ENCODE assay signal across 2 cellular contexts in the genomic region with DNA sequence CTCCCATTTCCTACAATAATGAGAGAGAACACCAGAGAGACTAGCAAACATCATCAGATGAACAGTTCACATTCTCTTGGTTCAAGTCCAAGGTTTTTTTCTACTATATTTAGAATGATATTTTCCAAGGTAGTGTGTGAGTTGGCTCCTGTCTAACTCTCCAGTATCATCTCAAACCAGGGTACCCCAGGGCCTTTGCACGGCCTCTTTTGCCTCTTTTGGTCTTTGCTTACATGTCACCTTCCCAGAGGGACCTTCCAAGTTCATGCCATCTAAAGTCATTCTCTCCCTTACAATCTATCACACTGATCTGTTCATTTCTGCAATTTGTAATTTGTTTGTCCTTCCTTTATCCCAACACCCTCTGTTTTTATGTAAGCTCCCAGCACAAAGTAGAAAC.
TF ChIP-seq lines count a peak whose summit lies in the region.

No MANE protein-coding gene starts in this region.

TF ChIP-seq in HCT116, 20 proteins besides CTCF, POLR2A, EP300 and RAD21:
- TF ChIP-seq POLR2AphosphoS5 (IDR thresholded peaks at IDR 0.05; ENCODE audit: low read depth, low read length) (no peak), ZNF274 (IDR thresholded peaks at IDR 0.05; ENCODE audit: low read depth, low read length) (no peak), SRF (IDR thresholded peaks at IDR 0.05; ENCODE audit: low read depth) (no peak), TCF7L2 (IDR thresholded peaks at IDR 0.05; ENCODE audit: borderline replicate concordance, extremely low read depth, insufficient read depth, insufficient read length) (no peak), SIN3A (IDR thresholded peaks at IDR 0.05; ENCODE audit: low read depth) (no peak), EZH2 (IDR thresholded peaks at IDR 0.05) (no peak), EZH2phosphoT487 (IDR thresholded peaks at IDR 0.05; ENCODE audit: borderline replicate concordance) (no peak), SP1 (IDR thresholded peaks at IDR 0.05; ENCODE audit: low read depth) (no peak), EGR1 (IDR thresholded peaks at IDR 0.05; ENCODE audit: low read depth) (no peak), ELF1 (IDR thresholded peaks at IDR 0.05; ENCODE audit: borderline replicate concordance, low read depth) (no peak), JUND (IDR thresholded peaks at IDR 0.05) (no peak), FOSL1 (IDR thresholded peaks at IDR 0.05; ENCODE audit: low read depth) (no peak), YY1 (IDR thresholded peaks at IDR 0.05; ENCODE audit: extremely low read depth, insufficient replicate concordance, low read depth, low read length) (no peak), ZFX (IDR thresholded peaks at IDR 0.05) (no peak)
- TF ChIP-seq, protein P1, sequence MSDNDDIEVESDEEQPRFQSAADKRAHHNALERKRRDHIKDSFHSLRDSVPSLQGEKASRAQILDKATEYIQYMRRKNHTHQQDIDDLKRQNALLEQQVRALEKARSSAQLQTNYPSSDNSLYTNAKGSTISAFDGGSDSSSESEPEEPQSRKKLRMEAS (IDR thresholded peaks at IDR 0.05) = no peak
- TF ChIP-seq, protein P2, sequence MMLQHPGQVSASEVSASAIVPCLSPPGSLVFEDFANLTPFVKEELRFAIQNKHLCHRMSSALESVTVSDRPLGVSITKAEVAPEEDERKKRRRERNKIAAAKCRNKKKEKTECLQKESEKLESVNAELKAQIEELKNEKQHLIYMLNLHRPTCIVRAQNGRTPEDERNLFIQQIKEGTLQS (IDR thresholded peaks at IDR 0.05) = no peak
- TF ChIP-seq, protein P3, sequence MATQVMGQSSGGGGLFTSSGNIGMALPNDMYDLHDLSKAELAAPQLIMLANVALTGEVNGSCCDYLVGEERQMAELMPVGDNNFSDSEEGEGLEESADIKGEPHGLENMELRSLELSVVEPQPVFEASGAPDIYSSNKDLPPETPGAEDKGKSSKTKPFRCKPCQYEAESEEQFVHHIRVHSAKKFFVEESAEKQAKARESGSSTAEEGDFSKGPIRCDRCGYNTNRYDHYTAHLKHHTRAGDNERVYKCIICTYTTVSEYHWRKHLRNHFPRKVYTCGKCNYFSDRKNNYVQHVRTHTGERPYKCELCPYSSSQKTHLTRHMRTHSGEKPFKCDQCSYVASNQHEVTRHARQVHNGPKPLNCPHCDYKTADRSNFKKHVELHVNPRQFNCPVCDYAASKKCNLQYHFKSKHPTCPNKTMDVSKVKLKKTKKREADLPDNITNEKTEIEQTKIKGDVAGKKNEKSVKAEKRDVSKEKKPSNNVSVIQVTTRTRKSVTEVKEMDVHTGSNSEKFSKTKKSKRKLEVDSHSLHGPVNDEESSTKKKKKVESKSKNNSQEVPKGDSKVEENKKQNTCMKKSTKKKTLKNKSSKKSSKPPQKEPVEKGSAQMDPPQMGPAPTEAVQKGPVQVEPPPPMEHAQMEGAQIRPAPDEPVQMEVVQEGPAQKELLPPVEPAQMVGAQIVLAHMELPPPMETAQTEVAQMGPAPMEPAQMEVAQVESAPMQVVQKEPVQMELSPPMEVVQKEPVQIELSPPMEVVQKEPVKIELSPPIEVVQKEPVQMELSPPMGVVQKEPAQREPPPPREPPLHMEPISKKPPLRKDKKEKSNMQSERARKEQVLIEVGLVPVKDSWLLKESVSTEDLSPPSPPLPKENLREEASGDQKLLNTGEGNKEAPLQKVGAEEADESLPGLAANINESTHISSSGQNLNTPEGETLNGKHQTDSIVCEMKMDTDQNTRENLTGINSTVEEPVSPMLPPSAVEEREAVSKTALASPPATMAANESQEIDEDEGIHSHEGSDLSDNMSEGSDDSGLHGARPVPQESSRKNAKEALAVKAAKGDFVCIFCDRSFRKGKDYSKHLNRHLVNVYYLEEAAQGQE (IDR thresholded peaks at IDR 0.05; ENCODE audit: low read depth) = no peak
- TF ChIP-seq, protein P4, sequence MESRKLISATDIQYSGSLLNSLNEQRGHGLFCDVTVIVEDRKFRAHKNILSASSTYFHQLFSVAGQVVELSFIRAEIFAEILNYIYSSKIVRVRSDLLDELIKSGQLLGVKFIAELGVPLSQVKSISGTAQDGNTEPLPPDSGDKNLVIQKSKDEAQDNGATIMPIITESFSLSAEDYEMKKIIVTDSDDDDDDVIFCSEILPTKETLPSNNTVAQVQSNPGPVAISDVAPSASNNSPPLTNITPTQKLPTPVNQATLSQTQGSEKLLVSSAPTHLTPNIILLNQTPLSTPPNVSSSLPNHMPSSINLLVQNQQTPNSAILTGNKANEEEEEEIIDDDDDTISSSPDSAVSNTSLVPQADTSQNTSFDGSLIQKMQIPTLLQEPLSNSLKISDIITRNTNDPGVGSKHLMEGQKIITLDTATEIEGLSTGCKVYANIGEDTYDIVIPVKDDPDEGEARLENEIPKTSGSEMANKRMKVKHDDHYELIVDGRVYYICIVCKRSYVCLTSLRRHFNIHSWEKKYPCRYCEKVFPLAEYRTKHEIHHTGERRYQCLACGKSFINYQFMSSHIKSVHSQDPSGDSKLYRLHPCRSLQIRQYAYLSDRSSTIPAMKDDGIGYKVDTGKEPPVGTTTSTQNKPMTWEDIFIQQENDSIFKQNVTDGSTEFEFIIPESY (IDR thresholded peaks at IDR 0.05; ENCODE audit: extremely low read depth, insufficient replicate concordance, low read length) = no peak

TF ChIP-seq in K562, 482 proteins besides CTCF, POLR2A, EP300 and RAD21:
- TF ChIP-seq ZNF77 (CRISPR knock-in tag; IDR thresholded peaks at IDR 0.05) (no peak), RBM25 (IDR thresholded peaks at IDR 0.05; ENCODE audit: low read depth, low read length, severe bottlenecking) (peak; percentile 76)
